Comparison of ENCODE assay signal across 1 cellular context in genomic region chr2:124048102-124048501, GRCh38.
TF ChIP-seq lines count a peak whose summit lies in the region.

No MANE protein-coding gene starts in this region.

TF ChIP-seq in H1, 55 proteins besides CTCF, POLR2A, EP300 and RAD21:
- no peak for TF ChIP-seq CBX8 (IDR thresholded peaks at IDR 0.05; ENCODE audit: borderline replicate concordance, low read depth, low read length)
- TF ChIP-seq NANOG (IDR thresholded peaks at IDR 0.05; ENCODE audit: insufficient read depth, low read depth, low read length, poor library complexity, severe bottlenecking) = no peak
- TF ChIP-seq POLR2AphosphoS5 (IDR thresholded peaks at IDR 0.05; ENCODE audit: low read depth, low read length) = no peak
- TF ChIP-seq SIN3A (conservative IDR thresholded peaks at IDR 0.05 in 1 of 2, IDR thresholded peaks at IDR 0.05 in 1 of 2; ENCODE audit: low read depth in 1 of 2, low read length in 2 of 2) = no peak
- TF ChIP-seq POU5F1 (IDR thresholded peaks at IDR 0.05; ENCODE audit: low read depth, low read length) = no peak
- no peak for TF ChIP-seq FOSL1 (IDR thresholded peaks at IDR 0.05; ENCODE audit: insufficient read depth, low read depth, low read length)
- TF ChIP-seq RNF2 (IDR thresholded peaks at IDR 0.05; ENCODE audit: borderline replicate concordance, low read depth, low read length, missing control alignments, poor library complexity, severe bottlenecking) = no peak
- no peak for TF ChIP-seq SP1 (IDR thresholded peaks at IDR 0.05; ENCODE audit: low read depth, low read length)
- TF ChIP-seq USF2 (IDR thresholded peaks at IDR 0.05; ENCODE audit: low read length) = no peak
